In genomic region chr2:5052905-5053304, GRCh38 we compare ENCODE assay signal across 28 cellular contexts.
"Had no signal": no experiment of that assay in that cellular context is flagged by ENCODE, and none has a peak within 500 bp of the region (broad histone marks: within the 10 kb centered on the region; RNA-seq: fewer than 3 reads in every experiment).

No MANE protein-coding gene starts in this region.

- FAIRE-seq: colon, endometrium, endothelial cell of umbilical vein, frontal cortex had no signal

- ATAC-seq: effector memory CD8-positive, alpha-beta T cell; esophagus mucosa; foreskin keratinocyte; gastrocnemius medialis; gastroesophageal sphincter; heart left ventricle; heart right ventricle had no signal

- H3K4me1 ChIP-seq: colonic mucosa, esophagus muscularis mucosa, esophagus squamous epithelium, foreskin keratinocyte, gastroesophageal sphincter, heart left ventricle, heart right ventricle had no signal

- DNase-seq: colonic mucosa; cortex of kidney; dermis blood vessel endothelial cell; dorsolateral prefrontal cortex; effector CD4-positive, alpha-beta T cell; effector CD8-positive, alpha-beta T cell; effector memory CD4-positive, alpha-beta T cell; effector memory CD8-positive, alpha-beta T cell; endodermal cell; erythroblast; esophagus squamous epithelium; foreskin fibroblast; foreskin keratinocyte; foreskin melanocyte; gastrocnemius medialis; glutamatergic neuron; head of caudate nucleus; heart left ventricle; heart right ventricle had no signal

- H3K36me3 ChIP-seq: colonic mucosa, esophagus muscularis mucosa, esophagus squamous epithelium, gastrocnemius medialis, gastroesophageal sphincter, heart left ventricle, heart right ventricle had no signal

- H3K27ac ChIP-seq: colonic mucosa, coronary artery, dorsolateral prefrontal cortex, epithelial cell of prostate, esophagus muscularis mucosa, esophagus squamous epithelium, foreskin keratinocyte, gastrocnemius medialis, gastroesophageal sphincter, heart left ventricle, heart right ventricle had no signal

- H3K9me3 ChIP-seq: colonic mucosa, esophagus muscularis mucosa, gastrocnemius medialis, gastroesophageal sphincter had no signal

- H3K4me3 ChIP-seq: colonic mucosa, coronary artery, dorsolateral prefrontal cortex, esophagus muscularis mucosa, esophagus squamous epithelium, gastrocnemius medialis, gastroesophageal sphincter, heart left ventricle, heart right ventricle had no signal

- H3K27me3 ChIP-seq: colonic mucosa, dorsolateral prefrontal cortex, esophagus muscularis mucosa, esophagus squamous epithelium, foreskin keratinocyte, gastrocnemius medialis, gastroesophageal sphincter, heart left ventricle, heart right ventricle had no signal
